21 cellular contexts compared by ENCODE assay signal in the genomic region with DNA sequence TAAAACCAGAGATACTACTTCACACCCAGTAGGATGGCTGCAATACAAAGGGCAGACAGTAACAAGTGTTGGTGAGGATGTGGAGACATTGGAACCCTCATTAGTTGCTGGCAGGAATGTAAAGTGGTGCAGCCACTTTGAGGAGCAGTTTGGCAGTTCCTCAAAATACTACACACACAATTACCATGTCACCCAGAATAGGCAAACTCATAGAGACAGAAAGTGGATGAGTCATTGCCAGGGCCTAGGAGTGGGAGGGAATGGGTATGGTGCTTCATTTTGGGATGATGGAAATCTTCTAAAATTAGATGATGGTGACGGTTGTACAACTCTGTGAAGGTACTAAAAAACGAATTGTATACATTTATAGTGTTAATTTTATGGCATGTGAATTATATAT. TPM values are rescaled to one million over a fixed set of nuclear protein-coding genes. Genes with fewer than 3 reads are reported as not detected.
DNase-seq lines count a peak whose midpoint lies in the region; ATAC-seq, FAIRE-seq and TF ChIP-seq lines count a peak whose summit lies in the region.
"Had no signal": no experiment of that assay in that cellular context is flagged by ENCODE, and none has a peak within 500 bp of the region (broad histone marks: within the 10 kb centered on the region; RNA-seq: fewer than 3 reads in every experiment).

No MANE protein-coding gene starts in this region.

- CTCF ChIA-PET in MCF 10A (lab: Yijun Ruan, JAX), result no interaction called here

- H3K4me1 ChIP-seq in breast epithelium (no peaks in the 10 kb centered on the region), aorta (ENCODE audit: control insufficient read depth in 1 of 2, insufficient read depth in 2 of 2, low read length in 2 of 2) (no peaks in the 10 kb centered on the region)
- H3K4me1 ChIP-seq: uterus had no signal

- H3K27ac ChIP-seq in breast epithelium, result no peak overlapping the region
- no peak overlapping the region for H3K27ac ChIP-seq in aorta (ENCODE audit: low read depth in 1 of 2, low read length in 2 of 2)
- H3K27ac ChIP-seq: uterus had no signal

- DNase-seq in MCF 10A (ENCODE audit: unreplicated experiment), result peak; percentile 13
- no peak for DNase-seq in breast epithelium (ENCODE audit: low spot score in 2 of 2)
- peak; percentile 71 for DNase-seq in MV-4-11 (lab: John Stamatoyannopoulos, UW)
- peak; percentile 35 for DNase-seq in epithelial cell of esophagus (ENCODE audit: low read depth)
- DNase-seq in urothelium cell line (ENCODE audit: low spot score), result peak; percentile 9
- no peak for DNase-seq in NCI-H187 treated with DMSO at 0.1 percent for 48 hours (lab: John Stamatoyannopoulos, UW)
- DNase-seq in midbrain (lab: John Stamatoyannopoulos, UW), result no peak
- no peak for DNase-seq in aorta
- DNase-seq: activated CD4-positive, CD25-positive, alpha-beta regulatory T cell; amygdala; cerebellar nuclear complex; foreskin melanocyte; GDM1; left colon; NCI-H1105 treated with DMSO at 0.1 percent for 48 hours; NK-92 treated with Interleukin-12 subunit alpha and Interleukin-12 subunit beta, amount 100 ng/mL, for 24 hours; SIG-M5; uterus had no signal

- peaks cover 24% of the 10 kb centered on the region for H3K36me3 Mint-ChIP-seq in MCF 10A (ENCODE audit: insufficient read depth, unreplicated experiment)

- H3K36me3 ChIP-seq in breast epithelium (no peaks in the 10 kb centered on the region), aorta (ENCODE audit: control insufficient read depth in 1 of 2, insufficient read depth in 2 of 2, low read length in 1 of 2) (peaks cover 0 to 2% of the 10 kb centered on the region in 2 donors)
- H3K36me3 ChIP-seq: uterus had no signal

- no peak overlapping the region for H3K27ac Mint-ChIP-seq in MCF 10A (ENCODE audit: low read depth, unreplicated experiment)
- H3K27ac Mint-ChIP-seq: IgD-negative memory B cell had no signal

- intact Hi-C loops in MCF 10A (cut with micrococcal nuclease) (no loop called here), breast epithelium (cut with DNase I; ENCODE audit: low total_unique reads) (no loop called here), aorta (cut with DNase I) (no loop called here)

- BruUV-seq in MCF 10A (replicated peaks; lab: Mats Ljungman, UMichigan), result no TSS peak

- TF ChIP-seq CTCF in MCF 10A (IDR thresholded peaks at IDR 0.05; ENCODE audit: unreplicated experiment), result no peak
- TF ChIP-seq CTCF in breast epithelium (IDR thresholded peaks at IDR 0.05), result no peak
- TF ChIP-seq CTCF in epithelial cell of esophagus (IDR thresholded peaks at IDR 0.05; ENCODE audit: insufficient read depth, low read depth, low read length, missing control alignments), result no peak

- H3K27me3 Mint-ChIP-seq in MCF 10A (ENCODE audit: insufficient read depth, unreplicated experiment), result no peaks in the 10 kb centered on the region
- H3K27me3 Mint-ChIP-seq: IgD-negative memory B cell had no signal

- no peak for FAIRE-seq in urothelium cell line (lab: Jason Lieb, UNC)
- FAIRE-seq: GM12892 had no signal

- no peak overlapping the region for H3K4me3 Mint-ChIP-seq in MCF 10A (ENCODE audit: unreplicated experiment)
- H3K4me3 Mint-ChIP-seq: IgD-negative memory B cell had no signal

- no peaks in the 10 kb centered on the region for H3K27me3 ChIP-seq in breast epithelium
- no peaks in the 10 kb centered on the region for H3K27me3 ChIP-seq in aorta (ENCODE audit: control insufficient read depth in 1 of 2, insufficient read depth in 2 of 2, low read length in 1 of 2)
- H3K27me3 ChIP-seq: uterus had no signal

- no peak overlapping the region for H3K4me3 ChIP-seq in breast epithelium
- H3K4me3 ChIP-seq in epithelial cell of esophagus (ENCODE audit: low read length), result no peak overlapping the region
- H3K4me3 ChIP-seq in aorta (ENCODE audit: low read length in 2 of 2), result no peak overlapping the region
- H3K4me3 ChIP-seq: uterus had no signal

- ATAC-seq in aorta (ENCODE audit: low FRiP score), result no peak
- ATAC-seq: left colon, sciatic nerve had no signal

- H3K9me3 ChIP-seq in breast epithelium, result no peaks in the 10 kb centered on the region
- no peaks in the 10 kb centered on the region for H3K9me3 ChIP-seq in aorta (ENCODE audit: control insufficient read depth, low read length)
- H3K9me3 ChIP-seq: uterus had no signal

- POLR2A ChIA-PET in MCF 10A (lab: Yijun Ruan, JAX), result no interaction called here

- TF ChIP-seq POLR2A in breast epithelium (IDR thresholded peaks at IDR 0.05), result no peak

- no peaks in the 10 kb centered on the region for H3K4me1 Mint-ChIP-seq in MCF 10A (ENCODE audit: insufficient read depth, unreplicated experiment)

- 66 to 83% methylated on average over 2 of the region's 2 CpGs for WGBS in aorta, 2 donors

- H3K9me3 Mint-ChIP-seq in MCF 10A (ENCODE audit: unreplicated experiment), result no peaks in the 10 kb centered on the region
- H3K9me3 Mint-ChIP-seq: IgD-negative memory B cell had no signal

RNA-seq across cellular contexts. Expression of gene ATP9B, which starts 54.8 kb away (rescaled TPM):
- total RNA-seq in MCF 10A (2022) (25.5 and 34.4 TPM in 2 replicates), breast epithelium (10 to 100 TPM; 42.1 to 55.9 (median 54.4) TPM), aorta (10 to 100 TPM; 41.0 to 55.3 TPM)
- polyA plus RNA-seq in aorta, result 10 to 100 TPM in 1 of 2 donors, 1 to 10 TPM in 1; 2.3 to 20.1 TPM

Comparison
In these comparisons a context has a peak if more than half of its experiments do, and no peak if none do; other contexts are left out.
1. DNase-seq: peak in MCF 10A (single experiment), MV-4-11 (single experiment), epithelial cell of esophagus (single experiment) and urothelium cell line (single experiment); none in breast epithelium (0 of 2), NCI-H187 treated with DMSO at 0.1 percent for 48 hours (single experiment), midbrain (single experiment) and aorta (0 of 2).